In the genomic region with DNA sequence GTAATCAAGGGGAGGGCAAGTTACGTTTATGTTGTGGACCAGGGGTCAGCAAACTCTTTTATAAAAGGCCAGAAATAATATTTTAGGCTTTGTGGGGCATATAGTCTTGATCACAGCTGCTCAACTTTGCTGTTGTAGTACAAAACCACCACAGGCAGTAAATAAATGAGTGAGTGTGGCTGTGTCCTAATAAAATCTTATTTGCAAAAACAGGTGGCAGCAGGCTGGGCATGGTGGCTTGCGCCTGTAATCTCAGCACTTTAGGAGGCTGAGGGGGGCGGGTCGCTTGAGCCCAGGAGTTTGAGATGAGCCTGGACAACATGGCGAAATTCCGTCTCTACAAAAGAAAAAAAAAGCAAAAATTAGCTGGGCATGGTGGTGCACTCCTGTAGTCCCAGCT, we compare ENCODE assay signal across 1 cellular context.
TF ChIP-seq lines count a peak whose summit lies in the region.

No MANE protein-coding gene starts in this region.

TF ChIP-seq in GM23338, 12 proteins besides CTCF, POLR2A, EP300 and RAD21 (continued from another document):
- TF ChIP-seq ETS1 (IDR thresholded peaks at IDR 0.05) (no peak), NANOG (IDR thresholded peaks at IDR 0.05; ENCODE audit: borderline replicate concordance) (no peak), ZNF331 (CRISPR knock-in tag; IDR thresholded peaks at IDR 0.05; ENCODE audit: low read depth) (no peak), EZH2 (IDR thresholded peaks at IDR 0.05; ENCODE audit: low read depth, unreplicated experiment) (no peak), CREB1 (CRISPR knock-in tag; IDR thresholded peaks at IDR 0.05; ENCODE audit: low read depth) (no peak), STAT1 (IDR thresholded peaks at IDR 0.05; ENCODE audit: unreplicated experiment) (no peak), ZNF462 (CRISPR knock-in tag; IDR thresholded peaks at IDR 0.05) (no peak), EZH2phosphoT487 (IDR thresholded peaks at IDR 0.05; ENCODE audit: unreplicated experiment) (no peak)
